Comparison of ENCODE assay signal across 11 cellular contexts in the genomic region with DNA sequence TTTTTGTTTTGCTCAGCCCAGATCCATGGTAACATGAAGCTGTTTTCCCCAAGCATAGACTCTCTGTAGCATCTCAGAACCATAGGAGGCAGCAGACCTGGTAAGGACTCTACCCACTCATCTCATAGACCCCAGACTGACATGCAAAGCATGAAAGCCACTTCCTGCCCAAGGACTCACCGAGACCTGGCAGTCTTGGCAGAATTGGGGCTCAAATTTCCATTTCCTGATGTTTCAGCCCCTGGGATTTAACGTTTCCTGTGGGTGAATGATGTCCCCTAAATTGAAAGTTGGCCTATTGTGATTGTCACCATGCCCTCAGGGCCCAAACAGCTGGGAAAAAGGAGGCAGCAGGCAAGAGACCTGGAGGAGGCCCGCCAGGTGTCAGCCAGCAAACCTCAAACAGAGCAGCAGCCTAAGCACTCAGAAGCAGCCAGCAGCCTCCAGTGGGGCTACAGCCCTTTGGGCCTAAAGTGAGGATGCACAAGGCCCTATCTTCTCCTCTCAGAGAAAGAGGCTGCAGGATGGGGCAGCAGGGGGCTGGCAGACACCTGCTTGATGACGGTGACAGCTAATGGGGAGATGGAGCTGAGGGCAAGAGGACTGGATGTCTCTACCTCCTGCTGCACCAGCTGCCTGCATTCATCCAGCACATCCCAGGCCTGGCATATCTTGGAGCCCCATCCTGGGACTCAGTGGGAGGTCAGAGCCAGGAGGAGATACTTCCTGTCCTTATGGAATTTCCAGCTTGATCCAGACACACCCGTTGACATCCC. TPM values are rescaled to one million over a fixed set of nuclear protein-coding genes. Genes with fewer than 3 reads are reported as not detected.
DNase-seq lines count a peak whose midpoint lies in the region; ATAC-seq and TF ChIP-seq lines count a peak whose summit lies in the region.
"Had no signal": no experiment of that assay in that cellular context is flagged by ENCODE, and none has a peak within 500 bp of the region (broad histone marks: within the 10 kb centered on the region; RNA-seq: fewer than 3 reads in every experiment).

No MANE protein-coding gene starts in this region.

- H3K4me3 ChIP-seq in PC-9, result no peak overlapping the region

- no peaks in the 10 kb centered on the region for H3K9me2 ChIP-seq in PC-9 (ENCODE audit: insufficient read depth)

- H3F3A ChIP-seq in PC-9 (ENCODE audit: insufficient read depth, low read depth), result no peaks in the 10 kb centered on the region

- BruUV-seq in PC-9 (replicated peaks; lab: Mats Ljungman, UMichigan), result no TSS peak

- intact Hi-C loops in PC-9 (cut with micrococcal nuclease; ENCODE audit: unreplicated experiment), result no loop called here

- no peaks in the 10 kb centered on the region for H4K20me1 ChIP-seq in PC-9 (ENCODE audit: insufficient read depth)

- no peaks in the 10 kb centered on the region for H3K9me3 ChIP-seq in PC-9 (ENCODE audit: insufficient read depth, low read depth)

- H3K9me3 Mint-ChIP-seq in activated T-helper 17 cell treated with anti-CD3 and anti-CD28 coated beads, Interleukin-2, amount 50 U/mL, for 72 hours, result no peaks in the 10 kb centered on the region

- no peaks in the 10 kb centered on the region for H3K79me2 ChIP-seq in PC-9 (ENCODE audit: low read depth)

- H3K4me1 ChIP-seq in PC-9 (replicated peaks; ENCODE audit: insufficient read depth), result no peaks in the 10 kb centered on the region

- no peak for TF ChIP-seq CTCF in PC-9 (conservative IDR thresholded peaks at IDR 0.05)

- H3K27me3 ChIP-seq in PC-9 (ENCODE audit: insufficient read depth, low read depth), result no peaks in the 10 kb centered on the region

- peaks cover 4% of the 10 kb centered on the region for H3K27me3 Mint-ChIP-seq in activated T-helper 17 cell treated with anti-CD3 and anti-CD28 coated beads, Interleukin-2, amount 50 U/mL, for 72 hours

- CTCF ChIA-PET in PC-9 (lab: Charles Lee), result interaction anchor here (0.5 to 0.6 kb wide), 2 partner anchors 32 to 322 kb away, joined by 3 to 4 read pairs; no protein-coding TSS in a partner anchor

- peak overlapping the region; percentile 22 for H3K27ac Mint-ChIP-seq in activated T-helper 17 cell treated with anti-CD3 and anti-CD28 coated beads, Interleukin-2, amount 50 U/mL, for 72 hours

- no peak overlapping the region for H3K27ac ChIP-seq in PC-9
- H3K27ac ChIP-seq: HL-60 had no signal

- POLR2A ChIA-PET in PC-9 (lab: Charles Lee; ENCODE audit: unreplicated experiment), result interaction anchor here (0.6 kb wide), 1 partner anchor 213 kb away, joined by 4 read pairs; no protein-coding TSS in a partner anchor

- H3K4me3 Mint-ChIP-seq in activated T-helper 17 cell treated with anti-CD3 and anti-CD28 coated beads, Interleukin-2, amount 50 U/mL, for 72 hours, result no peak overlapping the region

- H3K4me1 Mint-ChIP-seq in activated T-helper 17 cell treated with anti-CD3 and anti-CD28 coated beads, Interleukin-2, amount 50 U/mL, for 72 hours, result no peaks in the 10 kb centered on the region

- H2AFZ ChIP-seq in PC-9, result no peak overlapping the region

- ATAC-seq in GM19324 (IDR thresholded peaks at IDR 0.05; ENCODE audit: low FRiP score, unreplicated experiment) (peak; percentile 86), HG03103 (IDR thresholded peaks at IDR 0.05; ENCODE audit: low read depth, unreplicated experiment) (peak; percentile 90)
- peak; percentile 65 for ATAC-seq in activated T-helper 17 cell treated with anti-CD3 and anti-CD28 coated beads, Interleukin-2, amount 50 U/mL, for 72 hours (replicated peaks)

- no peaks in the 10 kb centered on the region for H3K36me3 Mint-ChIP-seq in activated T-helper 17 cell treated with anti-CD3 and anti-CD28 coated beads, Interleukin-2, amount 50 U/mL, for 72 hours (ENCODE audit: low read depth)

- no peaks in the 10 kb centered on the region for H3K36me3 ChIP-seq in PC-9 (ENCODE audit: low read depth)

- H3K4me2 ChIP-seq in PC-9, result no peak overlapping the region

- DNase-seq in ELR (ENCODE audit: low read depth) (peak; percentile 56), NCI-H2029 (lab: John Stamatoyannopoulos, UW) (no peak), PC-9 (no peak), RPMI8226 (no peak), HUDEP-2 (lab: John Stamatoyannopoulos, UW; ENCODE audit: unreplicated experiment in 76 of 76) (no peak)

RNA-seq across cellular contexts. Expression of gene KRT85, which starts 8.5 kb away (rescaled TPM):
- not detected for total RNA-seq in activated T-helper 17 cell treated with anti-CD3 and anti-CD28 coated beads, Interleukin-2, amount 50 U/mL, for 72 hours
- total RNA-seq in PC-9 (2021), result not detected in 2 replicates
- total RNA-seq: glomerular endothelial cell had no signal

RNA-seq across cellular contexts. Expression of gene KRT84, which starts 26.7 kb away (rescaled TPM):
- not detected for total RNA-seq in activated T-helper 17 cell treated with anti-CD3 and anti-CD28 coated beads, Interleukin-2, amount 50 U/mL, for 72 hours
- not detected in 2 replicates for total RNA-seq in PC-9 (2021)
- total RNA-seq: glomerular endothelial cell, skeletal muscle tissue had no signal

RNA-seq across cellular contexts. Expression of gene KRT83, which starts 37.6 kb away (rescaled TPM):
- total RNA-seq in activated T-helper 17 cell treated with anti-CD3 and anti-CD28 coated beads, Interleukin-2, amount 50 U/mL, for 72 hours, result not detected
- total RNA-seq in PC-9 (2021), result 0.43 TPM in 1 of 2 replicates, not detected in the other
- total RNA-seq: glomerular endothelial cell, skeletal muscle tissue had no signal

RNA-seq across cellular contexts. Expression of gene KRT82, which starts 47.4 kb away (rescaled TPM):
- not detected for total RNA-seq in activated T-helper 17 cell treated with anti-CD3 and anti-CD28 coated beads, Interleukin-2, amount 50 U/mL, for 72 hours
- not detected in 2 replicates for total RNA-seq in PC-9 (2021)
- total RNA-seq: glomerular endothelial cell, skeletal muscle tissue had no signal
